ENCODE assay signal across 1 cellular context in genomic region chr2:196356332-196356731, GRCh38.
TF ChIP-seq lines count a peak whose summit lies in the region.

No MANE protein-coding gene starts in this region.

TF ChIP-seq in K562, 482 proteins besides CTCF, POLR2A, EP300 and RAD21 (continued from another document and continues in another):
- no peak for TF ChIP-seq RERE (CRISPR knock-in tag; IDR thresholded peaks at IDR 0.05; ENCODE audit: borderline replicate concordance)
- 0 out of 2 replicates have a peak, but pooled peaks have one; percentile 4 for TF ChIP-seq NFE2 (IDR thresholded peaks at IDR 0.05; ENCODE audit: low read depth)
- no peak for TF ChIP-seq NFIC (IDR thresholded peaks at IDR 0.05)
- TF ChIP-seq JUND (IDR thresholded peaks at IDR 0.05; ENCODE audit: borderline replicate concordance, low read depth, low read length): peak; percentile 83
- peak; percentile 66; the same call in 1 of the 3 replicates for TF ChIP-seq JUND (tag; IDR thresholded peaks at IDR 0.05; ENCODE audit: borderline replicate concordance, low read depth, low read length)
- TF ChIP-seq SREBF2 (CRISPR knock-in tag; IDR thresholded peaks at IDR 0.05): no peak
- no peak for TF ChIP-seq ZBTB1 (CRISPR knock-in tag; IDR thresholded peaks at IDR 0.05; ENCODE audit: borderline replicate concordance, low read depth)
- TF ChIP-seq ZNF239 (CRISPR knock-in tag; IDR thresholded peaks at IDR 0.05): no peak
- no peak for TF ChIP-seq MAFK (IDR thresholded peaks at IDR 0.05; ENCODE audit: low read length)
- no peak for TF ChIP-seq ZFP30 (CRISPR knock-in tag; IDR thresholded peaks at IDR 0.05; ENCODE audit: borderline replicate concordance)
- TF ChIP-seq IRF2 (CRISPR knock-in tag; IDR thresholded peaks at IDR 0.05): no peak
- TF ChIP-seq TEAD2 (tag; IDR thresholded peaks at IDR 0.05): peak; percentile 59; the same call in 1 of the 2 replicates
- no peak for TF ChIP-seq NONO (IDR thresholded peaks at IDR 0.05; ENCODE audit: low read depth in 2 of 2, low read length in 1 of 2)
- TF ChIP-seq E2F6 (IDR thresholded peaks at IDR 0.05; ENCODE audit: borderline replicate concordance in 1 of 2, extremely low read depth in 1 of 2, insufficient read depth in 1 of 2, insufficient read length in 1 of 2, low read depth in 1 of 2, low read length in 1 of 2, poor library complexity in 1 of 2, severe bottlenecking in 1 of 2): no peak
- no peak for TF ChIP-seq E2F5 (CRISPR knock-in tag; IDR thresholded peaks at IDR 0.05)
- TF ChIP-seq ZBTB2 (IDR thresholded peaks at IDR 0.05): no peak
- TF ChIP-seq TAL1 (IDR thresholded peaks at IDR 0.05): peak; percentile 51
- TF ChIP-seq L3MBTL2 (IDR thresholded peaks at IDR 0.05): no peak
- no peak for TF ChIP-seq SPI1 (IDR thresholded peaks at IDR 0.05; ENCODE audit: borderline replicate concordance, low read depth, low read length)
- TF ChIP-seq ZEB2 (IDR thresholded peaks at IDR 0.05): peak; percentile 66
- TF ChIP-seq ARID3A (IDR thresholded peaks at IDR 0.05; ENCODE audit: borderline replicate concordance, low read depth, low read length): no peak
- no peak for TF ChIP-seq ZBTB9 (CRISPR knock-in tag; IDR thresholded peaks at IDR 0.05)
- no peak for TF ChIP-seq RBBP5 (IDR thresholded peaks at IDR 0.05; ENCODE audit: borderline replicate concordance, insufficient read depth, low read length, poor library complexity, severe bottlenecking)
- no peak for TF ChIP-seq SRSF3 (IDR thresholded peaks at IDR 0.05; ENCODE audit: insufficient read depth, low read length)
- TF ChIP-seq GMEB1 (CRISPR knock-in tag; IDR thresholded peaks at IDR 0.05): 0 out of 2 replicates have a peak, but pooled peaks have one; percentile 25
- no peak for TF ChIP-seq MNT (conservative IDR thresholded peaks at IDR 0.05)
- TF ChIP-seq LEF1 (IDR thresholded peaks at IDR 0.05): peak; percentile 61; the same call in 1 of the 2 replicates
- TF ChIP-seq SMAD4 (CRISPR knock-in tag; conservative IDR thresholded peaks at IDR 0.05): peak; percentile 32; the same call in 1 of the 2 replicates
- no peak for TF ChIP-seq POU5F1 (IDR thresholded peaks at IDR 0.05; ENCODE audit: borderline replicate concordance, low read depth, low read length, partially characterized antibody)
- TF ChIP-seq HEY1 (CRISPR knock-in tag; IDR thresholded peaks at IDR 0.05; ENCODE audit: borderline replicate concordance): no peak
- no peak for TF ChIP-seq ZNF586 (CRISPR knock-in tag; conservative IDR thresholded peaks at IDR 0.05)
- no peak for TF ChIP-seq HSF4 (CRISPR knock-in tag; IDR thresholded peaks at IDR 0.05; ENCODE audit: borderline replicate concordance)
- TF ChIP-seq ZBTB12 (CRISPR knock-in tag; IDR thresholded peaks at IDR 0.05): no peak; the same call in 1 of the 2 replicates
- no peak for TF ChIP-seq ZBTB33 (CRISPR knock-in tag; IDR thresholded peaks at IDR 0.05)
- no peak for TF ChIP-seq BCOR (IDR thresholded peaks at IDR 0.05)
- TF ChIP-seq THRA (IDR thresholded peaks at IDR 0.05): no peak
- no peak for TF ChIP-seq GATAD2A (IDR thresholded peaks at IDR 0.05)
- peak; percentile 98 for TF ChIP-seq MECOM (CRISPR knock-in tag; IDR thresholded peaks at IDR 0.05)
